ENCODE assay signal across 10 cellular contexts in genomic region chr12:95820096-95820703, GRCh38.
DNase-seq lines count a peak whose midpoint lies in the region; ATAC-seq and TF ChIP-seq lines count a peak whose summit lies in the region.
"Had no signal": no experiment of that assay in that cellular context is flagged by ENCODE, and none has a peak within 500 bp of the region (broad histone marks: within the 10 kb centered on the region; RNA-seq: fewer than 3 reads in every experiment).

No MANE protein-coding gene starts in this region.

- no peak overlapping the region for H3K4me3 ChIP-seq in cardiac fibroblast (replicated peaks in 1 of 2; ENCODE audit: low read depth in 2 of 2, low read length in 2 of 2)
- H3K4me3 ChIP-seq: BLaER1 treated with 17β-estradiol and CSF1 and Interleukin-3, amounts not matched to agents 10 nM and 100 nM had no signal

- peak; percentile 55 for TF ChIP-seq CTCF in cardiac fibroblast (IDR thresholded peaks at IDR 0.05; ENCODE audit: low read depth, low read length)

- DNase-seq in NCI-H1436 (lab: John Stamatoyannopoulos, UW) (peak; percentile 51), NCI-H1436 treated with DMSO at 0.1 percent for 48 hours (lab: John Stamatoyannopoulos, UW) (no peak), NCI-H2227 (lab: John Stamatoyannopoulos, UW; ENCODE audit: unreplicated experiment) (peak; percentile 81), cardiac fibroblast (ENCODE audit: low read depth in 2 of 2) (peak; percentile 68 to 70), midbrain (lab: John Stamatoyannopoulos, UW) (peak; percentile 50)
- DNase-seq in activated T-cell treated with anti-CD3 and anti-CD28 coated beads, Interleukin-2, amount 50 U/mL, for 1 hour: no peak
- DNase-seq: activated B cell treated with CpG ODN at 0.5 μM for 24 hours had no signal

- ATAC-seq in GM19023 (IDR thresholded peaks at IDR 0.05; ENCODE audit: unreplicated experiment) (no peak), HG03045 (IDR thresholded peaks at IDR 0.05; ENCODE audit: unreplicated experiment) (no peak)

Comparison
In these comparisons a context has a peak if more than half of its experiments do, and no peak if none do; other contexts are left out.
1. DNase-seq: peak in NCI-H1436 (single experiment), NCI-H2227 (single experiment), cardiac fibroblast (2 of 2) and midbrain (single experiment); none in NCI-H1436 treated with DMSO at 0.1 percent for 48 hours (single experiment) and activated T-cell treated with anti-CD3 and anti-CD28 coated beads, Interleukin-2, amount 50 U/mL, for 1 hour (single experiment).